Comparison of ENCODE assay signal across 1 cellular context in genomic region chr14:23160924-23161522, GRCh38.
TF ChIP-seq lines count a peak whose summit lies in the region.

No MANE protein-coding gene starts in this region.

TF ChIP-seq in K562, 482 proteins besides CTCF, POLR2A, EP300 and RAD21 (continued from another document and continues in another):
- TF ChIP-seq, protein P1, sequence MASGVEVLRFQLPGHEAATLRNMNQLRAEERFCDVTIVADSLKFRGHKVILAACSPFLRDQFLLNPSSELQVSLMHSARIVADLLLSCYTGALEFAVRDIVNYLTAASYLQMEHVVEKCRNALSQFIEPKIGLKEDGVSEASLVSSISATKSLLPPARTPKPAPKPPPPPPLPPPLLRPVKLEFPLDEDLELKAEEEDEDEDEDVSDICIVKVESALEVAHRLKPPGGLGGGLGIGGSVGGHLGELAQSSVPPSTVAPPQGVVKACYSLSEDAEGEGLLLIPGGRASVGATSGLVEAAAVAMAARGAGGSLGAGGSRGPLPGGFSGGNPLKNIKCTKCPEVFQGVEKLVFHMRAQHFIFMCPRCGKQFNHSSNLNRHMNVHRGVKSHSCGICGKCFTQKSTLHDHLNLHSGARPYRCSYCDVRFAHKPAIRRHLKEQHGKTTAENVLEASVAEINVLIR (CRISPR knock-in tag; IDR thresholded peaks at IDR 0.05): no peak
- no peak for TF ChIP-seq ZNF699 (CRISPR knock-in tag; IDR thresholded peaks at IDR 0.05; ENCODE audit: insufficient replicate concordance)
- no peak for TF ChIP-seq HIVEP1 (CRISPR knock-in tag; IDR thresholded peaks at IDR 0.05)
- no peak for TF ChIP-seq BHLHE40 (IDR thresholded peaks at IDR 0.05; ENCODE audit: low read length)
- TF ChIP-seq FUS (optimal IDR thresholded peaks at IDR 0.05; ENCODE audit: low read depth, low read length): no peak
- no peak for TF ChIP-seq ATF1 (CRISPR knock-in tag; IDR thresholded peaks at IDR 0.05)
- no peak for TF ChIP-seq ATF1 (tag; IDR thresholded peaks at IDR 0.05)
- TF ChIP-seq ZBTB2 (IDR thresholded peaks at IDR 0.05): no peak
- TF ChIP-seq, protein P2, sequence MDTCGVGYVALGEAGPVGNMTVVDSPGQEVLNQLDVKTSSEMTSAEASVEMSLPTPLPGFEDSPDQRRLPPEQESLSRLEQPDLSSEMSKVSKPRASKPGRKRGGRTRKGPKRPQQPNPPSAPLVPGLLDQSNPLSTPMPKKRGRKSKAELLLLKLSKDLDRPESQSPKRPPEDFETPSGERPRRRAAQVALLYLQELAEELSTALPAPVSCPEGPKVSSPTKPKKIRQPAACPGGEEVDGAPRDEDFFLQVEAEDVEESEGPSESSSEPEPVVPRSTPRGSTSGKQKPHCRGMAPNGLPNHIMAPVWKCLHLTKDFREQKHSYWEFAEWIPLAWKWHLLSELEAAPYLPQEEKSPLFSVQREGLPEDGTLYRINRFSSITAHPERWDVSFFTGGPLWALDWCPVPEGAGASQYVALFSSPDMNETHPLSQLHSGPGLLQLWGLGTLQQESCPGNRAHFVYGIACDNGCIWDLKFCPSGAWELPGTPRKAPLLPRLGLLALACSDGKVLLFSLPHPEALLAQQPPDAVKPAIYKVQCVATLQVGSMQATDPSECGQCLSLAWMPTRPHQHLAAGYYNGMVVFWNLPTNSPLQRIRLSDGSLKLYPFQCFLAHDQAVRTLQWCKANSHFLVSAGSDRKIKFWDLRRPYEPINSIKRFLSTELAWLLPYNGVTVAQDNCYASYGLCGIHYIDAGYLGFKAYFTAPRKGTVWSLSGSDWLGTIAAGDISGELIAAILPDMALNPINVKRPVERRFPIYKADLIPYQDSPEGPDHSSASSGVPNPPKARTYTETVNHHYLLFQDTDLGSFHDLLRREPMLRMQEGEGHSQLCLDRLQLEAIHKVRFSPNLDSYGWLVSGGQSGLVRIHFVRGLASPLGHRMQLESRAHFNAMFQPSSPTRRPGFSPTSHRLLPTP (IDR thresholded peaks at IDR 0.05; ENCODE audit: borderline replicate concordance, extremely low read depth, insufficient read length): no peak
- no peak for TF ChIP-seq SIRT6 (IDR thresholded peaks at IDR 0.05; ENCODE audit: low read depth, low read length)
- peak; percentile 58; the same call in 1 of the 2 replicates for TF ChIP-seq LARP7 (IDR thresholded peaks at IDR 0.05)
- TF ChIP-seq, protein P3, sequence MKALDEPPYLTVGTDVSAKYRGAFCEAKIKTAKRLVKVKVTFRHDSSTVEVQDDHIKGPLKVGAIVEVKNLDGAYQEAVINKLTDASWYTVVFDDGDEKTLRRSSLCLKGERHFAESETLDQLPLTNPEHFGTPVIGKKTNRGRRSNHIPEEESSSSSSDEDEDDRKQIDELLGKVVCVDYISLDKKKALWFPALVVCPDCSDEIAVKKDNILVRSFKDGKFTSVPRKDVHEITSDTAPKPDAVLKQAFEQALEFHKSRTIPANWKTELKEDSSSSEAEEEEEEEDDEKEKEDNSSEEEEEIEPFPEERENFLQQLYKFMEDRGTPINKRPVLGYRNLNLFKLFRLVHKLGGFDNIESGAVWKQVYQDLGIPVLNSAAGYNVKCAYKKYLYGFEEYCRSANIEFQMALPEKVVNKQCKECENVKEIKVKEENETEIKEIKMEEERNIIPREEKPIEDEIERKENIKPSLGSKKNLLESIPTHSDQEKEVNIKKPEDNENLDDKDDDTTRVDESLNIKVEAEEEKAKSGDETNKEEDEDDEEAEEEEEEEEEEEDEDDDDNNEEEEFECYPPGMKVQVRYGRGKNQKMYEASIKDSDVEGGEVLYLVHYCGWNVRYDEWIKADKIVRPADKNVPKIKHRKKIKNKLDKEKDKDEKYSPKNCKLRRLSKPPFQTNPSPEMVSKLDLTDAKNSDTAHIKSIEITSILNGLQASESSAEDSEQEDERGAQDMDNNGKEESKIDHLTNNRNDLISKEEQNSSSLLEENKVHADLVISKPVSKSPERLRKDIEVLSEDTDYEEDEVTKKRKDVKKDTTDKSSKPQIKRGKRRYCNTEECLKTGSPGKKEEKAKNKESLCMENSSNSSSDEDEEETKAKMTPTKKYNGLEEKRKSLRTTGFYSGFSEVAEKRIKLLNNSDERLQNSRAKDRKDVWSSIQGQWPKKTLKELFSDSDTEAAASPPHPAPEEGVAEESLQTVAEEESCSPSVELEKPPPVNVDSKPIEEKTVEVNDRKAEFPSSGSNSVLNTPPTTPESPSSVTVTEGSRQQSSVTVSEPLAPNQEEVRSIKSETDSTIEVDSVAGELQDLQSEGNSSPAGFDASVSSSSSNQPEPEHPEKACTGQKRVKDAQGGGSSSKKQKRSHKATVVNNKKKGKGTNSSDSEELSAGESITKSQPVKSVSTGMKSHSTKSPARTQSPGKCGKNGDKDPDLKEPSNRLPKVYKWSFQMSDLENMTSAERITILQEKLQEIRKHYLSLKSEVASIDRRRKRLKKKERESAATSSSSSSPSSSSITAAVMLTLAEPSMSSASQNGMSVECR (CRISPR knock-in tag; IDR thresholded peaks at IDR 0.05): no peak
- no peak for TF ChIP-seq ZNF449 (CRISPR knock-in tag; IDR thresholded peaks at IDR 0.05)
- no peak for TF ChIP-seq ZNF282 (CRISPR knock-in tag; IDR thresholded peaks at IDR 0.05)
- TF ChIP-seq TBP (optimal IDR thresholded peaks at IDR 0.05; ENCODE audit: low read depth, low read length): peak; percentile 43
- TF ChIP-seq TAF15 (IDR thresholded peaks at IDR 0.05; ENCODE audit: low read depth, low read length): no peak
- peak; percentile 26 to 87; a peak in 2 of 4 replicates for TF ChIP-seq TRIM24 (IDR thresholded peaks at IDR 0.05)
- TF ChIP-seq, protein P4, sequence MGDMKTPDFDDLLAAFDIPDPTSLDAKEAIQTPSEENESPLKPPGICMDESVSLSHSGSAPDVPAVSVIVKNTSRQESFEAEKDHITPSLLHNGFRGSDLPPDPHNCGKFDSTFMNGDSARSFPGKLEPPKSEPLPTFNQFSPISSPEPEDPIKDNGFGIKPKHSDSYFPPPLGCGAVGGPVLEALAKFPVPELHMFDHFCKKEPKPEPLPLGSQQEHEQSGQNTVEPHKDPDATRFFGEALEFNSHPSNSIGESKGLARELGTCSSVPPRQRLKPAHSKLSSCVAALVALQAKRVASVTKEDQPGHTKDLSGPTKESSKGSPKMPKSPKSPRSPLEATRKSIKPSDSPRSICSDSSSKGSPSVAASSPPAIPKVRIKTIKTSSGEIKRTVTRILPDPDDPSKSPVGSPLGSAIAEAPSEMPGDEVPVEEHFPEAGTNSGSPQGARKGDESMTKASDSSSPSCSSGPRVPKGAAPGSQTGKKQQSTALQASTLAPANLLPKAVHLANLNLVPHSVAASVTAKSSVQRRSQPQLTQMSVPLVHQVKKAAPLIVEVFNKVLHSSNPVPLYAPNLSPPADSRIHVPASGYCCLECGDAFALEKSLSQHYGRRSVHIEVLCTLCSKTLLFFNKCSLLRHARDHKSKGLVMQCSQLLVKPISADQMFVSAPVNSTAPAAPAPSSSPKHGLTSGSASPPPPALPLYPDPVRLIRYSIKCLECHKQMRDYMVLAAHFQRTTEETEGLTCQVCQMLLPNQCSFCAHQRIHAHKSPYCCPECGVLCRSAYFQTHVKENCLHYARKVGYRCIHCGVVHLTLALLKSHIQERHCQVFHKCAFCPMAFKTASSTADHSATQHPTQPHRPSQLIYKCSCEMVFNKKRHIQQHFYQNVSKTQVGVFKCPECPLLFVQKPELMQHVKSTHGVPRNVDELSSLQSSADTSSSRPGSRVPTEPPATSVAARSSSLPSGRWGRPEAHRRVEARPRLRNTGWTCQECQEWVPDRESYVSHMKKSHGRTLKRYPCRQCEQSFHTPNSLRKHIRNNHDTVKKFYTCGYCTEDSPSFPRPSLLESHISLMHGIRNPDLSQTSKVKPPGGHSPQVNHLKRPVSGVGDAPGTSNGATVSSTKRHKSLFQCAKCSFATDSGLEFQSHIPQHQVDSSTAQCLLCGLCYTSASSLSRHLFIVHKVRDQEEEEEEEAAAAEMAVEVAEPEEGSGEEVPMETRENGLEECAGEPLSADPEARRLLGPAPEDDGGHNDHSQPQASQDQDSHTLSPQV (IDR thresholded peaks at IDR 0.05): peak; percentile 89
- TF ChIP-seq RBM15 (IDR thresholded peaks at IDR 0.05; ENCODE audit: insufficient read depth, low read length): no peak
- TF ChIP-seq POLR2AphosphoS5 (IDR thresholded peaks at IDR 0.05; ENCODE audit: control insufficient read depth, insufficient read depth, low read depth, low read length): 0 out of 2 replicates have a peak, but pooled peaks have one; percentile 24
- TF ChIP-seq ETV6 (IDR thresholded peaks at IDR 0.05; ENCODE audit: borderline replicate concordance in 1 of 2, low read depth in 2 of 2, low read length in 1 of 2): no peak
- no peak for TF ChIP-seq ETV6 (CRISPR knock-in tag; IDR thresholded peaks at IDR 0.05; ENCODE audit: borderline replicate concordance)
- no peak for TF ChIP-seq ESRRA (IDR thresholded peaks at IDR 0.05; ENCODE audit: borderline replicate concordance, low read depth)
- TF ChIP-seq BRD4 (IDR thresholded peaks at IDR 0.05): no peak
- TF ChIP-seq, protein P5, sequence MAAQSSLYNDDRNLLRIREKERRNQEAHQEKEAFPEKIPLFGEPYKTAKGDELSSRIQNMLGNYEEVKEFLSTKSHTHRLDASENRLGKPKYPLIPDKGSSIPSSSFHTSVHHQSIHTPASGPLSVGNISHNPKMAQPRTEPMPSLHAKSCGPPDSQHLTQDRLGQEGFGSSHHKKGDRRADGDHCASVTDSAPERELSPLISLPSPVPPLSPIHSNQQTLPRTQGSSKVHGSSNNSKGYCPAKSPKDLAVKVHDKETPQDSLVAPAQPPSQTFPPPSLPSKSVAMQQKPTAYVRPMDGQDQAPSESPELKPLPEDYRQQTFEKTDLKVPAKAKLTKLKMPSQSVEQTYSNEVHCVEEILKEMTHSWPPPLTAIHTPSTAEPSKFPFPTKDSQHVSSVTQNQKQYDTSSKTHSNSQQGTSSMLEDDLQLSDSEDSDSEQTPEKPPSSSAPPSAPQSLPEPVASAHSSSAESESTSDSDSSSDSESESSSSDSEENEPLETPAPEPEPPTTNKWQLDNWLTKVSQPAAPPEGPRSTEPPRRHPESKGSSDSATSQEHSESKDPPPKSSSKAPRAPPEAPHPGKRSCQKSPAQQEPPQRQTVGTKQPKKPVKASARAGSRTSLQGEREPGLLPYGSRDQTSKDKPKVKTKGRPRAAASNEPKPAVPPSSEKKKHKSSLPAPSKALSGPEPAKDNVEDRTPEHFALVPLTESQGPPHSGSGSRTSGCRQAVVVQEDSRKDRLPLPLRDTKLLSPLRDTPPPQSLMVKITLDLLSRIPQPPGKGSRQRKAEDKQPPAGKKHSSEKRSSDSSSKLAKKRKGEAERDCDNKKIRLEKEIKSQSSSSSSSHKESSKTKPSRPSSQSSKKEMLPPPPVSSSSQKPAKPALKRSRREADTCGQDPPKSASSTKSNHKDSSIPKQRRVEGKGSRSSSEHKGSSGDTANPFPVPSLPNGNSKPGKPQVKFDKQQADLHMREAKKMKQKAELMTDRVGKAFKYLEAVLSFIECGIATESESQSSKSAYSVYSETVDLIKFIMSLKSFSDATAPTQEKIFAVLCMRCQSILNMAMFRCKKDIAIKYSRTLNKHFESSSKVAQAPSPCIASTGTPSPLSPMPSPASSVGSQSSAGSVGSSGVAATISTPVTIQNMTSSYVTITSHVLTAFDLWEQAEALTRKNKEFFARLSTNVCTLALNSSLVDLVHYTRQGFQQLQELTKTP (IDR thresholded peaks at IDR 0.05; ENCODE audit: low read depth in 1 of 2, partially characterized antibody in 2 of 2): no peak
- no peak for TF ChIP-seq CC2D1A (IDR thresholded peaks at IDR 0.05)
- TF ChIP-seq, protein P6, sequence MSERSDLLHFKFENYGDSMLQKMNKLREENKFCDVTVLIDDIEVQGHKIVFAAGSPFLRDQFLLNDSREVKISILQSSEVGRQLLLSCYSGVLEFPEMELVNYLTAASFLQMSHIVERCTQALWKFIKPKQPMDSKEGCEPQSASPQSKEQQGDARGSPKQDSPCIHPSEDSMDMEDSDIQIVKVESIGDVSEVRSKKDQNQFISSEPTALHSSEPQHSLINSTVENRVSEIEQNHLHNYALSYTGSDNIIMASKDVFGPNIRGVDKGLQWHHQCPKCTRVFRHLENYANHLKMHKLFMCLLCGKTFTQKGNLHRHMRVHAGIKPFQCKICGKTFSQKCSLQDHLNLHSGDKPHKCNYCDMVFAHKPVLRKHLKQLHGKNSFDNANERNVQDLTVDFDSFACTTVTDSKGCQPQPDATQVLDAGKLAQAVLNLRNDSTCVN (CRISPR knock-in tag; IDR thresholded peaks at IDR 0.05): no peak
- TF ChIP-seq, protein P7, sequence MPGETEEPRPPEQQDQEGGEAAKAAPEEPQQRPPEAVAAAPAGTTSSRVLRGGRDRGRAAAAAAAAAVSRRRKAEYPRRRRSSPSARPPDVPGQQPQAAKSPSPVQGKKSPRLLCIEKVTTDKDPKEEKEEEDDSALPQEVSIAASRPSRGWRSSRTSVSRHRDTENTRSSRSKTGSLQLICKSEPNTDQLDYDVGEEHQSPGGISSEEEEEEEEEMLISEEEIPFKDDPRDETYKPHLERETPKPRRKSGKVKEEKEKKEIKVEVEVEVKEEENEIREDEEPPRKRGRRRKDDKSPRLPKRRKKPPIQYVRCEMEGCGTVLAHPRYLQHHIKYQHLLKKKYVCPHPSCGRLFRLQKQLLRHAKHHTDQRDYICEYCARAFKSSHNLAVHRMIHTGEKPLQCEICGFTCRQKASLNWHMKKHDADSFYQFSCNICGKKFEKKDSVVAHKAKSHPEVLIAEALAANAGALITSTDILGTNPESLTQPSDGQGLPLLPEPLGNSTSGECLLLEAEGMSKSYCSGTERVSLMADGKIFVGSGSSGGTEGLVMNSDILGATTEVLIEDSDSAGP (CRISPR knock-in tag; IDR thresholded peaks at IDR 0.05): no peak
- no peak for TF ChIP-seq POLR2G (IDR thresholded peaks at IDR 0.05; ENCODE audit: low read depth, low read length)
- no peak for TF ChIP-seq SNRNP70 (optimal IDR thresholded peaks at IDR 0.05; ENCODE audit: low read depth, low read length)
- TF ChIP-seq EHMT2 (IDR thresholded peaks at IDR 0.05): peak; percentile 43; the same call in 1 of the 2 replicates
- TF ChIP-seq ZNF184 (CRISPR knock-in tag; IDR thresholded peaks at IDR 0.05): no peak
